Comparison of ENCODE assay signal across 8 cellular contexts in the genomic region with DNA sequence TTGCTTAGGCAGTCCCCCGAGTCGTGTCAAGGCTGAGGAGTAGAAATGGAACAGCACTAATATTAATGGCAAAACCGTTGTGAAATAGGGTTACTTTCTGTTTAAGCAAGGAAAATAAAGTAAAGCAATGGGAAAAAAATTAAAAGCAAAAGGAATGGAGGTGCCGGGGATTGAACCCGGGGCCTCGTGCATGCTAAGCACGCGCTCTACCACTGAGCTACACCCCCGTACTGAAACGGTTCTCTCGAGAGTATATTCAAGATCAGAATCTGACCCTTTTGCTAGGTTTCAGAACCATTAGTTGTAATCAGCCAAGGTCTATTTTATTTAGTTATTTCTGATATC.
DNase-seq lines count a peak whose midpoint lies in the region; ATAC-seq and TF ChIP-seq lines count a peak whose summit lies in the region.

No MANE protein-coding gene starts in this region.

- H3K9me3 ChIP-seq in endocrine pancreas (ENCODE audit: control insufficient read depth, low read length): no peaks in the 10 kb centered on the region

- CTCF ChIA-PET in AG04449 (lab: Yijun Ruan, JAX): interaction anchor here (0.7 to 7.3 kb wide), 21 partner anchors 10 to 181 kb away, joined by 3 to 45 read pairs (median 4); no protein-coding TSS in a partner anchor

- TF ChIP-seq CTCF in AG04449 (IDR thresholded peaks at IDR 0.05; ENCODE audit: insufficient read depth, low read length, missing control alignments): no peak

- peak; percentile 52 for ATAC-seq in GM18909 (IDR thresholded peaks at IDR 0.05; ENCODE audit: poor library complexity, unreplicated experiment)
- ATAC-seq in HG03432 (IDR thresholded peaks at IDR 0.05; ENCODE audit: unreplicated experiment): peak; percentile 62

- H3K4me1 ChIP-seq in endocrine pancreas (ENCODE audit: control insufficient read depth, insufficient read depth, low read length): peaks cover 5% of the 10 kb centered on the region

- POLR2A ChIA-PET in AG04449 (lab: Yijun Ruan, JAX): no interaction called here

- peak overlapping the region; percentile 67 for H3K9ac ChIP-seq in endocrine pancreas (ENCODE audit: control insufficient read depth, insufficient read depth, low read length)

- peaks cover 2% of the 10 kb centered on the region for H3K27me3 ChIP-seq in endocrine pancreas (ENCODE audit: control insufficient read depth, insufficient read depth, low read length)

- H3K4me3 ChIP-seq in AG04449 (ENCODE audit: low read depth, low read length) (peak overlapping the region; percentile 81), endocrine pancreas (ENCODE audit: control insufficient read depth, insufficient read depth, low read length) (peak overlapping the region; percentile 83)

- H3K36me3 ChIP-seq in endocrine pancreas (ENCODE audit: control insufficient read depth, insufficient read depth, low read length): no peaks in the 10 kb centered on the region

- DNase-seq in AG04449 (ENCODE audit: low read depth, low spot score) (no peak), NCI-H82 treated with DMSO at 0.1 percent for 48 hours (lab: John Stamatoyannopoulos, UW; ENCODE audit: unreplicated experiment) (peak; percentile 92), midbrain (lab: John Stamatoyannopoulos, UW) (peak; percentile 87)
- peak; percentile 90 for DNase-seq in activated CD8-positive, alpha-beta memory T cell treated with anti-CD3 and anti-CD28 coated beads for 24 hours
- DNase-seq in stimulated activated CD8-positive, alpha-beta memory T cell treated with anti-CD3 and anti-CD28 coated beads, Interleukin-15, amount 100 ng/mL, for 4 hours (ENCODE audit: low read depth in 2 of 2): peak; percentile 37 to 45
